In the genomic region with DNA sequence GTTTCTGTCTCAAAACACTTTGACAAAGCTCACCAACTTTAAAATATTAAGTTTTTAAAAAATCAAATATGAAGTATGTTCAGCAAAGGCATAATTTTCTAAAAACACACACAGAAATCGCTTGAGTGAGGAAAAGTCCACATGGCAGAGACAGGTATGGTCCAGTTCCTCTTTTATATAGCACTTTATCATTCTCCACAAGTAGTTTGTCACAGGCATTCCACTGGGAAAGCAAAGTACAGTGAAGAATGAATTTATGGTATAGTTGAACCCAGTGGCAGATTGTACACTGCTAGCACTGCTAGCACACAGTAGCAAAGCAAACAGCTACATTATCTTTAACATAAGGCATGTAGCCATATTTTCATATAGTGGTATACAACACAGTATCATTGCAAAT, we compare ENCODE assay signal across 11 cellular contexts.
"Had no signal": no experiment of that assay in that cellular context is flagged by ENCODE, and none has a peak within 500 bp of the region (broad histone marks: within the 10 kb centered on the region; RNA-seq: fewer than 3 reads in every experiment).

No MANE protein-coding gene starts in this region.

- H3K27ac ChIP-seq: upper lobe of right lung had no signal

- ATAC-seq: effector memory CD8-positive, alpha-beta T cell; upper lobe of right lung had no signal

- H3K4me1 ChIP-seq: upper lobe of right lung had no signal

- H3K4me1 Mint-ChIP-seq: brain, nephron progenitor cell had no signal

- H3K9me3 ChIP-seq: upper lobe of right lung had no signal

- DNase-seq: activated effector memory CD4-positive, alpha-beta T cell treated with anti-CD3 and anti-CD28 coated beads, Interleukin-2, amount 50 U/mL, for 16 hours; activated T-cell treated with anti-CD3 and anti-CD28 coated beads, Interleukin-2, amount 50 U/mL, for 24 hours; effector memory CD8-positive, alpha-beta T cell; nephron progenitor cell; stimulated activated CD4-positive, alpha-beta T cell treated with anti-CD3 and anti-CD28 coated beads, Interleukin-15, amount 100 ng/mL, for 24 hours; stimulated activated CD4-positive, alpha-beta T cell treated with anti-CD3 and anti-CD28 coated beads, Interleukin-4, amount 100 ng/mL, for 24 hours; upper lobe of right lung had no signal

- H3K4me3 ChIP-seq: upper lobe of right lung had no signal

- H3K4me3 Mint-ChIP-seq: activated T-cell treated with anti-CD3 and anti-CD28 coated beads, Interleukin-2, amount 50 U/mL, for 24 hours; brain; dendritic cell treated with granulocyte-macrophage colony-stimulating factor and Interleukin-4, amounts not matched to agents 40 ng/mL and 50 ng/mL, for 4 days; effector memory CD8-positive, alpha-beta T cell; nephron progenitor cell; stimulated activated naive CD8-positive, alpha-beta T cell treated with anti-CD3 and anti-CD28 coated beads, Interleukin-15, Interleukin-2, amounts not matched to agents 100 ng/mL and 50 ng/mL, for 24 hours had no signal

- H3K27me3 Mint-ChIP-seq: activated T-cell treated with anti-CD3 and anti-CD28 coated beads, Interleukin-2, amount 50 U/mL, for 24 hours; brain; dendritic cell treated with granulocyte-macrophage colony-stimulating factor and Interleukin-4, amounts not matched to agents 40 ng/mL and 50 ng/mL, for 4 days; effector memory CD8-positive, alpha-beta T cell; stimulated activated naive CD8-positive, alpha-beta T cell treated with anti-CD3 and anti-CD28 coated beads, Interleukin-15, Interleukin-2, amounts not matched to agents 100 ng/mL and 50 ng/mL, for 24 hours had no signal

- H3K27ac Mint-ChIP-seq: activated naive CD4-positive, alpha-beta T cell treated with anti-CD3 and anti-CD28 coated beads, Interleukin-2, amount 50 U/mL, for 72 hours; activated T-cell treated with anti-CD3 and anti-CD28 coated beads, Interleukin-2, amount 50 U/mL, for 24 hours; dendritic cell treated with granulocyte-macrophage colony-stimulating factor and Interleukin-4, amounts not matched to agents 40 ng/mL and 50 ng/mL, for 4 days; effector memory CD8-positive, alpha-beta T cell; stimulated activated naive CD8-positive, alpha-beta T cell treated with anti-CD3 and anti-CD28 coated beads, Interleukin-15, Interleukin-2, amounts not matched to agents 100 ng/mL and 50 ng/mL, for 24 hours had no signal

- H3K27me3 ChIP-seq: upper lobe of right lung had no signal

- H3K9me3 Mint-ChIP-seq: activated naive CD4-positive, alpha-beta T cell treated with anti-CD3 and anti-CD28 coated beads, Interleukin-2, amount 50 U/mL, for 72 hours; effector memory CD8-positive, alpha-beta T cell; stimulated activated naive CD8-positive, alpha-beta T cell treated with anti-CD3 and anti-CD28 coated beads, Interleukin-15, Interleukin-2, amounts not matched to agents 100 ng/mL and 50 ng/mL, for 24 hours had no signal
